Comparison of ENCODE assay signal across 1 cellular context in genomic region chr1:95117207-95118018, GRCh38.
TF ChIP-seq lines count a peak whose summit lies in the region.

Gene TLCD4, plus strand, starts transcription at chr1:95117355. Its CDS starts 26,547 bp downstream, at chr1:95143902.

TF ChIP-seq in K562, 482 proteins besides CTCF, POLR2A, EP300 and RAD21 (continued from another document):
- 0 out of 2 replicates have a peak, but pooled peaks have one; percentile 39 for TF ChIP-seq RBM34 (IDR thresholded peaks at IDR 0.05; ENCODE audit: borderline replicate concordance, insufficient read depth, low read length)
- TF ChIP-seq VEZF1 (CRISPR knock-in tag; IDR thresholded peaks at IDR 0.05) = peak; percentile 65
- no peak for TF ChIP-seq ZNF785 (CRISPR knock-in tag; IDR thresholded peaks at IDR 0.05)
- no peak for TF ChIP-seq RAD51 (IDR thresholded peaks at IDR 0.05; ENCODE audit: borderline replicate concordance, low read depth)
- no peak for TF ChIP-seq ZNF436 (CRISPR knock-in tag; IDR thresholded peaks at IDR 0.05)
- no peak for TF ChIP-seq NR2C2 (CRISPR knock-in tag; IDR thresholded peaks at IDR 0.05)
- no peak for TF ChIP-seq NR2C2 (tag; IDR thresholded peaks at IDR 0.05)
- peak; percentile 80 for TF ChIP-seq RBFOX2 (IDR thresholded peaks at IDR 0.05; ENCODE audit: low read depth, low read length)
- no peak for TF ChIP-seq ZNF24 (IDR thresholded peaks at IDR 0.05)
- no peak for TF ChIP-seq NR4A1 (CRISPR knock-in tag; IDR thresholded peaks at IDR 0.05)
- no peak for TF ChIP-seq NR4A1 (tag; IDR thresholded peaks at IDR 0.05)
- peak in 1 of 2 experiments; percentile 51; a peak in 1 of 4 replicates for TF ChIP-seq UBTF (IDR thresholded peaks at IDR 0.05; ENCODE audit: borderline replicate concordance in 1 of 2, low read depth in 2 of 2, low read length in 2 of 2)
- 0 out of 4 replicates have a peak, but pooled peaks of 1 of the 2 experiments have one; percentile 41 for TF ChIP-seq MAZ (CRISPR knock-in tag; conservative IDR thresholded peaks at IDR 0.05 in 1 of 2, IDR thresholded peaks at IDR 0.05 in 1 of 2)
- TF ChIP-seq THRB (CRISPR knock-in tag; conservative IDR thresholded peaks at IDR 0.05) = no peak
- TF ChIP-seq MLX (CRISPR knock-in tag; conservative IDR thresholded peaks at IDR 0.05) = no peak
- peak; percentile 62; the same call in 1 of the 2 replicates for TF ChIP-seq PHF8 (IDR thresholded peaks at IDR 0.05; ENCODE audit: borderline replicate concordance, low read length)
- peak; percentile 65; the same call in 1 of the 2 replicates for TF ChIP-seq ZBTB1 (CRISPR knock-in tag; IDR thresholded peaks at IDR 0.05; ENCODE audit: borderline replicate concordance, low read depth)
- peak in 1 of 3 experiments; percentile 6 for TF ChIP-seq YY1 (IDR thresholded peaks at IDR 0.05; ENCODE audit: borderline replicate concordance in 1 of 3, control insufficient read depth in 1 of 3, extremely low read depth in 1 of 3, insufficient read depth in 3 of 3, insufficient read length in 1 of 3, insufficient replicate concordance in 2 of 3, low read depth in 1 of 3, low read length in 2 of 3)
- TF ChIP-seq ZBTB7A (IDR thresholded peaks at IDR 0.05; ENCODE audit: borderline replicate concordance, control insufficient read depth, low read depth, low read length) = peak; percentile 64; the same call in 1 of the 2 replicates
- no peak for TF ChIP-seq ZBED1 (IDR thresholded peaks at IDR 0.05)
- no peak for TF ChIP-seq ZKSCAN8 (CRISPR knock-in tag; IDR thresholded peaks at IDR 0.05)
- TF ChIP-seq MEF2A (IDR thresholded peaks at IDR 0.05; ENCODE audit: control insufficient read depth, low read depth, low read length) = no peak
- TF ChIP-seq POLR2G (IDR thresholded peaks at IDR 0.05; ENCODE audit: low read depth, low read length) = peak; percentile 91
- no peak for TF ChIP-seq ADNP (tag; IDR thresholded peaks at IDR 0.05)
- no peak for TF ChIP-seq ARID4B (CRISPR knock-in tag; IDR thresholded peaks at IDR 0.05)
- TF ChIP-seq ZNF174 (CRISPR knock-in tag; IDR thresholded peaks at IDR 0.05) = no peak
- no peak for TF ChIP-seq ZNF347 (CRISPR knock-in tag; IDR thresholded peaks at IDR 0.05; ENCODE audit: low read depth)
- TF ChIP-seq NONO (IDR thresholded peaks at IDR 0.05; ENCODE audit: low read depth in 2 of 2, low read length in 1 of 2) = peak in 1 of 2 experiments; percentile 80; a peak in 2 of 4 replicates
- TF ChIP-seq CTCFL (IDR thresholded peaks at IDR 0.05; ENCODE audit: borderline replicate concordance, insufficient read depth, low read depth, low read length, poor library complexity, severe bottlenecking) = no peak
- peak; percentile 46 for TF ChIP-seq SAP30 (IDR thresholded peaks at IDR 0.05; ENCODE audit: borderline replicate concordance, insufficient read depth, low read depth, low read length, poor library complexity, severe bottlenecking)
- no peak for TF ChIP-seq ZNF695 (CRISPR knock-in tag; IDR thresholded peaks at IDR 0.05)
- peak; percentile 21 for TF ChIP-seq FIP1L1 (IDR thresholded peaks at IDR 0.05; ENCODE audit: low read depth, low read length, poor library complexity, severe bottlenecking)
- no peak for TF ChIP-seq ZNF384 (IDR thresholded peaks at IDR 0.05; ENCODE audit: low read depth, low read length)
- TF ChIP-seq SIX5 (IDR thresholded peaks at IDR 0.05; ENCODE audit: borderline replicate concordance in 1 of 2, insufficient read depth in 1 of 2, low read depth in 1 of 2, low read length in 2 of 2) = no peak
